13 cellular contexts compared by ENCODE assay signal in genomic region chr22:24450600-24450999, GRCh38. TPM values are rescaled to one million over a fixed set of nuclear protein-coding genes. Genes with fewer than 3 reads are reported as not detected.
DNase-seq lines count a peak whose midpoint lies in the region; ATAC-seq and TF ChIP-seq lines count a peak whose summit lies in the region.
"Had no signal": no experiment of that assay in that cellular context is flagged by ENCODE, and none has a peak within 500 bp of the region (broad histone marks: within the 10 kb centered on the region; RNA-seq: fewer than 3 reads in every experiment).

No MANE protein-coding gene starts in this region.

- no peak overlapping the region for H3K4me3 ChIP-seq in A673 (ENCODE audit: low read depth, low read length, poor library complexity, severe bottlenecking)
- no peak overlapping the region for H3K4me3 ChIP-seq in right cardiac atrium (ENCODE audit: low read length)
- no peak overlapping the region for H3K4me3 ChIP-seq in esophagus squamous epithelium
- H3K4me3 ChIP-seq: lung, tibial artery had no signal

- no TSS peak for BruUV-seq in A673 (replicated peaks; lab: Mats Ljungman, UMichigan)

- peak; percentile 59 for ATAC-seq in SK-N-SH treated with all-trans-retinoic acid at 6 μM for 48 hours
- peak; percentile 38 to 70 for ATAC-seq in right cardiac atrium
- no peak for ATAC-seq in HG02885 (IDR thresholded peaks at IDR 0.05; ENCODE audit: poor library complexity, unreplicated experiment)
- no peak for ATAC-seq in GM21360 (IDR thresholded peaks at IDR 0.05; ENCODE audit: unreplicated experiment)

- POLR2A ChIA-PET in A673 (lab: Charles Lee; ENCODE audit: low non-redundant PET) = no interaction called here

- DNase-seq in A673 (ENCODE audit: low spot score) (peak; percentile 99), NCI-H1105 (lab: John Stamatoyannopoulos, UW) (peak; percentile 3), right cardiac atrium (peak in 2 of 3 donors; percentile 64 to 75), esophagus squamous epithelium (lab: John Stamatoyannopoulos, UW) (no peak)
- DNase-seq in stimulated activated CD4-positive, alpha-beta T cell treated with anti-CD3 and anti-CD28 coated beads, Interleukin-4, amount 100 ng/mL, for 4 hours = no peak
- DNase-seq: amygdala had no signal

- H3K4me1 ChIP-seq in A673 (ENCODE audit: insufficient read depth, low read length, poor library complexity, severe bottlenecking) (peaks cover 43% of the 10 kb centered on the region), right cardiac atrium (ENCODE audit: control insufficient read depth, insufficient read depth, low read length) (peaks cover 19% of the 10 kb centered on the region), esophagus squamous epithelium (no peaks in the 10 kb centered on the region)

- no peak for TF ChIP-seq POLR2A in esophagus squamous epithelium (IDR thresholded peaks at IDR 0.05)

- H3K9me3 ChIP-seq in A673 (ENCODE audit: low read depth, low read length, poor library complexity, severe bottlenecking) = peaks cover 8% of the 10 kb centered on the region
- H3K9me3 ChIP-seq in right cardiac atrium (ENCODE audit: control insufficient read depth, low read length) = no peaks in the 10 kb centered on the region
- peaks cover 0 to 3% (median 3%) of the 10 kb centered on the region in 3 donors for H3K9me3 ChIP-seq in esophagus squamous epithelium
- H3K9me3 ChIP-seq: tibial artery had no signal

- WGBS in right cardiac atrium = 20% methylated on average over 2 of the region's 2 CpGs
- WGBS in esophagus squamous epithelium, 2 donors = 58 to 66% methylated on average over 2 of the region's 2 CpGs

- H3K27me3 ChIP-seq in A673 (replicated peaks; ENCODE audit: insufficient read depth, low read depth, low read length, poor library complexity) = no peaks in the 10 kb centered on the region
- no peaks in the 10 kb centered on the region for H3K27me3 ChIP-seq in right cardiac atrium (ENCODE audit: control insufficient read depth, insufficient read depth)
- H3K27me3 ChIP-seq in esophagus squamous epithelium = no peaks in the 10 kb centered on the region
- H3K27me3 ChIP-seq: tibial artery had no signal

- intact Hi-C loops in A673 (cut with micrococcal nuclease; ENCODE audit: unreplicated experiment) (loop anchor here (2.0 kb wide), 1 partner anchor 32 kb away; no protein-coding TSS in a partner anchor), right cardiac atrium (cut with DNase I) (no loop called here), esophagus squamous epithelium (cut with DNase I) (no loop called here)

- CTCF ChIA-PET in A673 (lab: Charles Lee) = interaction anchor here (0.6 kb wide), 2 partner anchors 52 to 219 kb away, joined by 3 to 7 read pairs; no protein-coding TSS in a partner anchor

- TF ChIP-seq CTCF in A673 (conservative IDR thresholded peaks at IDR 0.05; ENCODE audit: low read depth, low read length) = no peak
- TF ChIP-seq CTCF in esophagus squamous epithelium (IDR thresholded peaks at IDR 0.05) = no peak

- no peaks in the 10 kb centered on the region for H3K36me3 ChIP-seq in A673 (ENCODE audit: insufficient read depth, low read length, poor library complexity, severe bottlenecking)
- no peaks in the 10 kb centered on the region for H3K36me3 ChIP-seq in esophagus squamous epithelium
- H3K36me3 ChIP-seq: tibial artery had no signal

- H3K27ac ChIP-seq in A673 (ENCODE audit: low read depth, low read length, poor library complexity, severe bottlenecking) (peak overlapping the region; percentile 91), right cardiac atrium (ENCODE audit: low read length) (peak overlapping the region; percentile 71), esophagus squamous epithelium (no peak overlapping the region)
- H3K27ac ChIP-seq: tibial artery had no signal

TF ChIP-seq in SK-N-SH treated with all-trans-retinoic acid at 6 μM for 48 hours, 23 proteins besides CTCF, POLR2A, EP300 and RAD21 (continues in another document):
- TF ChIP-seq TOX (CRISPR knock-in tag; IDR thresholded peaks at IDR 0.05; ENCODE audit: borderline replicate concordance) (no peak), BACH2 (CRISPR knock-in tag; IDR thresholded peaks at IDR 0.05; ENCODE audit: borderline replicate concordance) (0 out of 2 replicates have a peak, but pooled peaks have one; percentile 21), TCF4 (CRISPR knock-in tag; IDR thresholded peaks at IDR 0.05; ENCODE audit: borderline replicate concordance) (peak; percentile 89; the same call in 1 of the 2 replicates), ZNF8 (CRISPR knock-in tag; IDR thresholded peaks at IDR 0.05) (no peak), SNAI2 (CRISPR knock-in tag; IDR thresholded peaks at IDR 0.05) (no peak), CSDC2 (CRISPR knock-in tag; IDR thresholded peaks at IDR 0.05) (no peak), OSR1 (CRISPR knock-in tag; IDR thresholded peaks at IDR 0.05) (no peak), ZFP30 (CRISPR knock-in tag; IDR thresholded peaks at IDR 0.05) (no peak), ZNF70 (CRISPR knock-in tag; IDR thresholded peaks at IDR 0.05) (peak; percentile 48; the same call in 1 of the 2 replicates), RARB (CRISPR knock-in tag; IDR thresholded peaks at IDR 0.05) (no peak), ZFP3 (CRISPR knock-in tag; IDR thresholded peaks at IDR 0.05) (no peak), ARNTL (CRISPR knock-in tag; IDR thresholded peaks at IDR 0.05; ENCODE audit: borderline replicate concordance, low read depth) (no peak), ZNF565 (CRISPR knock-in tag; conservative IDR thresholded peaks at IDR 0.05; ENCODE audit: low read depth) (no peak), CREB5 (CRISPR knock-in tag; IDR thresholded peaks at IDR 0.05; ENCODE audit: low read depth) (no peak), ESRRG (CRISPR knock-in tag; IDR thresholded peaks at IDR 0.05) (no peak), ZC3H10 (CRISPR knock-in tag; IDR thresholded peaks at IDR 0.05) (no peak)
- TF ChIP-seq, protein P1, sequence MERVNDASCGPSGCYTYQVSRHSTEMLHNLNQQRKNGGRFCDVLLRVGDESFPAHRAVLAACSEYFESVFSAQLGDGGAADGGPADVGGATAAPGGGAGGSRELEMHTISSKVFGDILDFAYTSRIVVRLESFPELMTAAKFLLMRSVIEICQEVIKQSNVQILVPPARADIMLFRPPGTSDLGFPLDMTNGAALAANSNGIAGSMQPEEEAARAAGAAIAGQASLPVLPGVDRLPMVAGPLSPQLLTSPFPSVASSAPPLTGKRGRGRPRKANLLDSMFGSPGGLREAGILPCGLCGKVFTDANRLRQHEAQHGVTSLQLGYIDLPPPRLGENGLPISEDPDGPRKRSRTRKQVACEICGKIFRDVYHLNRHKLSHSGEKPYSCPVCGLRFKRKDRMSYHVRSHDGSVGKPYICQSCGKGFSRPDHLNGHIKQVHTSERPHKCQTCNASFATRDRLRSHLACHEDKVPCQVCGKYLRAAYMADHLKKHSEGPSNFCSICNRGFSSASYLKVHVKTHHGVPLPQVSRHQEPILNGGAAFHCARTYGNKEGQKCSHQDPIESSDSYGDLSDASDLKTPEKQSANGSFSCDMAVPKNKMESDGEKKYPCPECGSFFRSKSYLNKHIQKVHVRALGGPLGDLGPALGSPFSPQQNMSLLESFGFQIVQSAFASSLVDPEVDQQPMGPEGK (CRISPR knock-in tag; IDR thresholded peaks at IDR 0.05; ENCODE audit: borderline replicate concordance) = no peak
- TF ChIP-seq, protein P2, sequence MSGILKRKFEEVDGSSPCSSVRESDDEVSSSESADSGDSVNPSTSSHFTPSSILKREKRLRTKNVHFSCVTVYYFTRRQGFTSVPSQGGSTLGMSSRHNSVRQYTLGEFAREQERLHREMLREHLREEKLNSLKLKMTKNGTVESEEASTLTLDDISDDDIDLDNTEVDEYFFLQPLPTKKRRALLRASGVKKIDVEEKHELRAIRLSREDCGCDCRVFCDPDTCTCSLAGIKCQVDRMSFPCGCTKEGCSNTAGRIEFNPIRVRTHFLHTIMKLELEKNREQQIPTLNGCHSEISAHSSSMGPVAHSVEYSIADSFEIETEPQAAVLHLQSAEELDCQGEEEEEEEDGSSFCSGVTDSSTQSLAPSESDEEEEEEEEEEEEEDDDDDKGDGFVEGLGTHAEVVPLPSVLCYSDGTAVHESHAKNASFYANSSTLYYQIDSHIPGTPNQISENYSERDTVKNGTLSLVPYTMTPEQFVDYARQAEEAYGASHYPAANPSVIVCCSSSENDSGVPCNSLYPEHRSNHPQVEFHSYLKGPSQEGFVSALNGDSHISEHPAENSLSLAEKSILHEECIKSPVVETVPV (CRISPR knock-in tag; IDR thresholded peaks at IDR 0.05) = no peak

RNA-seq across cellular contexts. Expression of gene ADORA2A, which starts 23.2 kb away (rescaled TPM):
- total RNA-seq in A673 (2021) (9.6 and 10.9 TPM in 2 replicates), right cardiac atrium (1 to 10 TPM; 3.7 to 5.6 (median 4.8) TPM), esophagus squamous epithelium (1 to 10 TPM; 1.0 to 4.0 (median 2.4) TPM)
- polyA plus RNA-seq in right cardiac atrium = 6.6 TPM

RNA-seq across cellular contexts. Expression of gene UPB1, which starts 44.5 kb away (rescaled TPM):
- total RNA-seq in A673 (2021) = 0.11 and 0.35 TPM in 2 replicates
- 1 to 10 TPM; 1.8 to 6.6 (median 2.9) TPM for total RNA-seq in right cardiac atrium
- 2.7 TPM for polyA plus RNA-seq in right cardiac atrium
- under 1 TPM in 1 of 4 donors, not detected in 3; 0.57 TPM for total RNA-seq in esophagus squamous epithelium
- total RNA-seq: renal cortical epithelial cell had no signal
- polyA plus RNA-seq: AG04450 had no signal

Comparison
In these comparisons a context has a peak if more than half of its experiments do, and no peak if none do; other contexts are left out.
1. DNase-seq: peak in A673 (single experiment), NCI-H1105 (single experiment) and right cardiac atrium (2 of 3); none in esophagus squamous epithelium (single experiment) and stimulated activated CD4-positive, alpha-beta T cell treated with anti-CD3 and anti-CD28 coated beads, Interleukin-4, amount 100 ng/mL, for 4 hours (0 of 2).
2. H3K27ac ChIP-seq: peak in A673 (single experiment) and right cardiac atrium (single experiment); none in esophagus squamous epithelium (0 of 4).
3. ATAC-seq: peak in SK-N-SH treated with all-trans-retinoic acid at 6 μM for 48 hours (single experiment) and right cardiac atrium (2 of 2); none in HG02885 (single experiment) and GM21360 (single experiment).